In the genomic region with DNA sequence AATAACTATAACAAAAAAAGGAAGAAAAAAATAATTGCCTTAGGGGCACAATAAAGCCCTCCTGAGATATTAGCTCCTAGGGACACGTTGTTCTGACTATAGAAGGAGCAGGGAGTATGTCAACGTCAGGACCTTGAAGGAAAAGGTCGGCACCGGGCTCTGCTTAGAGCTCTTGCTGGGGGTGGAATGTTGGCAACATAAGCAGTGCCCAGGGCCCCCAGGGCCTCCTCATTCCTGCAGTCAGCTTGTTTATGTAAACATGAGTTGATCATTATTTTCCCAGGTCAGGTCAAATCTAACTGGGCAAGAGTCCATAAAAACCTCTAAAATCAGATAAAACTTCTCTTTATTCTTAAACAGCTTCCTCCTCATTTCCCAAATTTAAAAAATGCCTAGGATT, we compare ENCODE assay signal across 1 cellular context.
TF ChIP-seq lines count a peak whose summit lies in the region.

No MANE protein-coding gene starts in this region.

TF ChIP-seq in GM23338, 12 proteins besides CTCF, POLR2A, EP300 and RAD21 (continued from another document):
- TF ChIP-seq, protein P1, sequence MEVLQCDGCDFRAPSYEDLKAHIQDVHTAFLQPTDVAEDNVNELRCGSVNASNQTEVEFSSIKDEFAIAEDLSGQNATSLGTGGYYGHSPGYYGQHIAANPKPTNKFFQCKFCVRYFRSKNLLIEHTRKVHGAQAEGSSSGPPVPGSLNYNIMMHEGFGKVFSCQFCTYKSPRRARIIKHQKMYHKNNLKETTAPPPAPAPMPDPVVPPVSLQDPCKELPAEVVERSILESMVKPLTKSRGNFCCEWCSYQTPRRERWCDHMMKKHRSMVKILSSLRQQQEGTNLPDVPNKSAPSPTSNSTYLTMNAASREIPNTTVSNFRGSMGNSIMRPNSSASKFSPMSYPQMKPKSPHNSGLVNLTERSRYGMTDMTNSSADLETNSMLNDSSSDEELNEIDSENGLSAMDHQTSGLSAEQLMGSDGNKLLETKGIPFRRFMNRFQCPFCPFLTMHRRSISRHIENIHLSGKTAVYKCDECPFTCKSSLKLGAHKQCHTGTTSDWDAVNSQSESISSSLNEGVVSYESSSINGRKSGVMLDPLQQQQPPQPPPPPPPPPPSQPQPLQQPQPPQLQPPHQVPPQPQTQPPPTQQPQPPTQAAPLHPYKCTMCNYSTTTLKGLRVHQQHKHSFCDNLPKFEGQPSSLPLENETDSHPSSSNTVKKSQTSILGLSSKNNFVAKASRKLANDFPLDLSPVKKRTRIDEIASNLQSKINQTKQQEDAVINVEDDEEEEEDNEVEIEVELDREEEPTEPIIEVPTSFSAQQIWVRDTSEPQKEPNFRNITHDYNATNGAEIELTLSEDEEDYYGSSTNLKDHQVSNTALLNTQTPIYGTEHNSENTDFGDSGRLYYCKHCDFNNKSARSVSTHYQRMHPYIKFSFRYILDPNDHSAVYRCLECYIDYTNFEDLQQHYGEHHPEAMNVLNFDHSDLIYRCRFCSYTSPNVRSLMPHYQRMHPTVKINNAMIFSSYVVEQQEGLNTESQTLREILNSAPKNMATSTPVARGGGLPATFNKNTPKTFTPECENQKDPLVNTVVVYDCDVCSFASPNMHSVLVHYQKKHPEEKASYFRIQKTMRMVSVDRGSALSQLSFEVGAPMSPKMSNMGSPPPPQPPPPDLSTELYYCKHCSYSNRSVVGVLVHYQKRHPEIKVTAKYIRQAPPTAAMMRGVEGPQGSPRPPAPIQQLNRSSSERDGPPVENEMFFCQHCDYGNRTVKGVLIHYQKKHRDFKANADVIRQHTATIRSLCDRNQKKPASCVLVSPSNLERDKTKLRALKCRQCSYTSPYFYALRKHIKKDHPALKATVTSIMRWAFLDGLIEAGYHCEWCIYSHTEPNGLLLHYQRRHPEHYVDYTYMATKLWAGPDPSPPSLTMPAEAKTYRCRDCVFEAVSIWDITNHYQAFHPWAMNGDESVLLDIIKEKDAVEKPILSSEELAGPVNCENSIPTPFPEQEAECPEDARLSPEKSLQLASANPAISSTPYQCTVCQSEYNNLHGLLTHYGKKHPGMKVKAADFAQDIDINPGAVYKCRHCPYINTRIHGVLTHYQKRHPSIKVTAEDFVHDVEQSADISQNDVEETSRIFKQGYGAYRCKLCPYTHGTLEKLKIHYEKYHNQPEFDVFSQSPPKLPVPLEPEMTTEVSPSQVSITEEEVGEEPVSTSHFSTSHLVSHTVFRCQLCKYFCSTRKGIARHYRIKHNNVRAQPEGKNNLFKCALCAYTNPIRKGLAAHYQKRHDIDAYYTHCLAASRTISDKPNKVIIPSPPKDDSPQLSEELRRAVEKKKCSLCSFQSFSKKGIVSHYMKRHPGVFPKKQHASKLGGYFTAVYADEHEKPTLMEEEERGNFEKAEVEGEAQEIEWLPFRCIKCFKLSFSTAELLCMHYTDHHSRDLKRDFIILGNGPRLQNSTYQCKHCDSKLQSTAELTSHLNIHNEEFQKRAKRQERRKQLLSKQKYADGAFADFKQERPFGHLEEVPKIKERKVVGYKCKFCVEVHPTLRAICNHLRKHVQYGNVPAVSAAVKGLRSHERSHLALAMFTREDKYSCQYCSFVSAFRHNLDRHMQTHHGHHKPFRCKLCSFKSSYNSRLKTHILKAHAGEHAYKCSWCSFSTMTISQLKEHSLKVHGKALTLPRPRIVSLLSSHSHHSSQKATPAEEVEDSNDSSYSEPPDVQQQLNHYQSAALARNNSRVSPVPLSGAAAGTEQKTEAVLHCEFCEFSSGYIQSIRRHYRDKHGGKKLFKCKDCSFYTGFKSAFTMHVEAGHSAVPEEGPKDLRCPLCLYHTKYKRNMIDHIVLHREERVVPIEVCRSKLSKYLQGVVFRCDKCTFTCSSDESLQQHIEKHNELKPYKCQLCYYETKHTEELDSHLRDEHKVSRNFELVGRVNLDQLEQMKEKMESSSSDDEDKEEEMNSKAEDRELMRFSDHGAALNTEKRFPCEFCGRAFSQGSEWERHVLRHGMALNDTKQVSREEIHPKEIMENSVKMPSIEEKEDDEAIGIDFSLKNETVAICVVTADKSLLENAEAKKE (CRISPR knock-in tag; IDR thresholded peaks at IDR 0.05), result no peak
- no peak for TF ChIP-seq ZNF114 (CRISPR knock-in tag; IDR thresholded peaks at IDR 0.05)
